8 cellular contexts compared by ENCODE assay signal in genomic region chrX:2812161-2812907, GRCh38. TPM values are rescaled to one million over a fixed set of nuclear protein-coding genes. Genes with fewer than 3 reads are reported as not detected.
DNase-seq lines count a peak whose midpoint lies in the region; TF ChIP-seq lines count a peak whose summit lies in the region.
"Not testable (repeated sequence)": the region's sequence is repeated elsewhere in the genome, so short reads cannot be mapped to it uniquely, and the experiment has no call there.

No MANE protein-coding gene starts in this region.

- not testable (repeated sequence) for H3K36me3 Mint-ChIP-seq in HFFc6 (ENCODE audit: low read depth)

- not testable (repeated sequence) for H3K4me1 ChIP-seq in left ventricle myocardium inferior, testis

- H3K27me3 Mint-ChIP-seq in HFFc6 (ENCODE audit: insufficient read depth), result not testable (repeated sequence)

- TF ChIP-seq CTCF in HFFc6 (IDR thresholded peaks at IDR 0.05), result peak; percentile 72
- TF ChIP-seq CTCF in brain microvascular endothelial cell (IDR thresholded peaks at IDR 0.05; ENCODE audit: low read depth, low read length, missing control alignments), result peak; percentile 71
- peak; percentile 60 for TF ChIP-seq CTCF in left ventricle myocardium inferior (IDR thresholded peaks at IDR 0.05; ENCODE audit: borderline replicate concordance)
- peak; percentile 29 to 62 (median 59) for TF ChIP-seq CTCF in testis (IDR thresholded peaks at IDR 0.05)

- peak overlapping the region; percentile 57 for H3K27ac ChIP-seq in brain microvascular endothelial cell
- H3K27ac ChIP-seq in left ventricle myocardium inferior (replicated peaks); testis: not testable (repeated sequence)

- not testable (repeated sequence) for TF ChIP-seq POLR2A in testis (IDR thresholded peaks at IDR 0.05)

- intact Hi-C loops in left ventricle myocardium inferior (cut with micrococcal nuclease), result loop anchor here (10.0 kb wide), 1 partner anchor 168 kb away; no protein-coding TSS in a partner anchor
- intact Hi-C loops in testis (cut with DNase I; ENCODE audit: low total_unique reads), result not testable (repeated sequence)

- not testable (repeated sequence) for H3K9me3 ChIP-seq in left ventricle myocardium inferior (replicated peaks); testis

- H3K27me3 ChIP-seq in brain microvascular endothelial cell (replicated peaks); left ventricle myocardium inferior (ENCODE audit: low read depth); testis: not testable (repeated sequence)

- not testable (repeated sequence) for H3K9me3 Mint-ChIP-seq in HFFc6

- 28 to 46% methylated on average over 8 to 15 of the region's 16 CpGs for WGBS in testis, 2 donors

- H3K4me1 Mint-ChIP-seq in HFFc6 (ENCODE audit: low read depth), result peaks cover 15% of the 10 kb centered on the region

- peak overlapping the region; percentile 92 for H3K27ac Mint-ChIP-seq in HFFc6

- H3K36me3 ChIP-seq in brain microvascular endothelial cell (replicated peaks); left ventricle myocardium inferior; testis (ENCODE audit: low read depth, missing control alignments): not testable (repeated sequence)

- in situ Hi-C loops in brain microvascular endothelial cell (cut with HindIII; ENCODE audit: low pct_ligation_motif_present, low sequenced_read_pairs), result not testable (repeated sequence)

- peak overlapping the region; percentile 70 for H3K4me3 Mint-ChIP-seq in HFFc6

- DNase-seq in EL (peak; percentile 50), HFFc6 (peak; percentile 53), NCI-H510A treated with DMSO at 0.1 percent for 48 hours (lab: John Stamatoyannopoulos, UW) (peak; percentile 26), pons (ENCODE audit: low spot score) (peak; percentile 30), testis (peak; percentile 30)
- peak; percentile 38 to 65 for DNase-seq in activated CD4-positive, alpha-beta T cell treated with anti-CD3 and anti-CD28 coated beads for 4 hours
- not testable (repeated sequence) for DNase-seq in brain microvascular endothelial cell, left ventricle myocardium inferior

- peak overlapping the region; percentile 29 for H3K4me3 ChIP-seq in brain microvascular endothelial cell (ENCODE audit: low read depth, low read length)
- H3K4me3 ChIP-seq in left ventricle myocardium inferior, result peak overlapping the region; percentile 19
- not testable (repeated sequence) for H3K4me3 ChIP-seq in testis

RNA-seq across cellular contexts. Expression of gene GYG2, which starts 16.4 kb away (rescaled TPM):
- under 1 TPM in 4 of 6 experiments, not detected in 2; 0.35 to 0.79 (median 0.51) TPM for total RNA-seq in HFFc6 (2021; fragmentation: NEBNext Ultra II Directional; extraction: Animal tissue kit (Norgen Biotek cat#: 25700))
- total RNA-seq in left ventricle myocardium inferior (0.66 TPM), testis (1 to 10 TPM; 2.2 to 2.4 TPM)
- polyA plus RNA-seq in testis (ENCODE audit: insufficient read depth, low read depth, low replicate concordance), result 2.6 TPM
